8 cellular contexts compared by ENCODE assay signal in the genomic region with DNA sequence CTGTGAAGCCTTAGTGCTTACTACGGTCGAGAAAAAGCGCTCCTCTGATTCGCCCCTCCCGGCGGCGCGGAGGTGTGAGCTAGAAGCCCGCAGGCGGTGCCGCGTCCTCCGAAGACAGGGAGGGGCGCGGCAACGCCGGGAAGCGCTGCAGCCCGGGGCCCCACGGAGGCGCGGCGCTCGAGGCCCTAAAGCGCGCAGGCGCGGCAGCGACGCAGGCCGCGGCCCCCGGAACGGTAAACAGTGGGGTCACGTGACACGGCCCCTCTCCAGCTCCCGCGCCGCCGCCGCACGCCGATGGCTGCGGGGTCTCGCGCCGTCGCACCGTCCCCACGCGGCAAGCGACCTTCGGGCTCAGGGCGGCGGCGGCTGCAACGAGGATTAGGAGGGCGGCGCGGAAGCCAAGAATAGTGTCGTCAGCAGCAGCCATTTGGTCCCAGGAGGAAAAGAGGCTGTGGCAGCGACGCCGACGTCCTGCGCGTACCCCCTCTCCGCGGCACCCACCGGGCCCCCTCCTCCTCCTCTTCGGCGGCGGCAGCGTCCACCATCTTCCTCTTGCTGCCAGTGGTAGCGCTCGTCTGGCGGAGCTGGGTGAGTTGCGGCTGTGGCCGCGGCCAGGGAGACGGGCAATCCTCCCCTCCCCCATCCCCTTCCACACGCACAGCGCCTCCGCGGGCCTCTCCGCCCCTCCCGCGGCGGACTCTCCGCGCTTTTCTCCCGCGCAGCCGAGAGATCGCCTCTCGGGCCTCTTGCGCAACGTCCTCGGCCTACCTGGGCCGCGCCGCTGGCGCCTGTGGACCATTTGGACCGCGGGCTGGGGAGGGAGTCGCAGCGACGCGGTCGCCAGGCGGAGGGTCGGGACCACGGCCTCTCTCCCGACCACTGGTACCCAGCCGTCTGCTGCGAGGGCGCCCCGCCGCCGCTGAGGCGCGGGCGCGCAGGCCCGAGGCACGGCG. TPM values are rescaled to one million over a fixed set of nuclear protein-coding genes. Genes with fewer than 3 reads are reported as not detected.
DNase-seq lines count a peak whose midpoint lies in the region; ATAC-seq, FAIRE-seq and TF ChIP-seq lines count a peak whose summit lies in the region.

A gene with protein sequence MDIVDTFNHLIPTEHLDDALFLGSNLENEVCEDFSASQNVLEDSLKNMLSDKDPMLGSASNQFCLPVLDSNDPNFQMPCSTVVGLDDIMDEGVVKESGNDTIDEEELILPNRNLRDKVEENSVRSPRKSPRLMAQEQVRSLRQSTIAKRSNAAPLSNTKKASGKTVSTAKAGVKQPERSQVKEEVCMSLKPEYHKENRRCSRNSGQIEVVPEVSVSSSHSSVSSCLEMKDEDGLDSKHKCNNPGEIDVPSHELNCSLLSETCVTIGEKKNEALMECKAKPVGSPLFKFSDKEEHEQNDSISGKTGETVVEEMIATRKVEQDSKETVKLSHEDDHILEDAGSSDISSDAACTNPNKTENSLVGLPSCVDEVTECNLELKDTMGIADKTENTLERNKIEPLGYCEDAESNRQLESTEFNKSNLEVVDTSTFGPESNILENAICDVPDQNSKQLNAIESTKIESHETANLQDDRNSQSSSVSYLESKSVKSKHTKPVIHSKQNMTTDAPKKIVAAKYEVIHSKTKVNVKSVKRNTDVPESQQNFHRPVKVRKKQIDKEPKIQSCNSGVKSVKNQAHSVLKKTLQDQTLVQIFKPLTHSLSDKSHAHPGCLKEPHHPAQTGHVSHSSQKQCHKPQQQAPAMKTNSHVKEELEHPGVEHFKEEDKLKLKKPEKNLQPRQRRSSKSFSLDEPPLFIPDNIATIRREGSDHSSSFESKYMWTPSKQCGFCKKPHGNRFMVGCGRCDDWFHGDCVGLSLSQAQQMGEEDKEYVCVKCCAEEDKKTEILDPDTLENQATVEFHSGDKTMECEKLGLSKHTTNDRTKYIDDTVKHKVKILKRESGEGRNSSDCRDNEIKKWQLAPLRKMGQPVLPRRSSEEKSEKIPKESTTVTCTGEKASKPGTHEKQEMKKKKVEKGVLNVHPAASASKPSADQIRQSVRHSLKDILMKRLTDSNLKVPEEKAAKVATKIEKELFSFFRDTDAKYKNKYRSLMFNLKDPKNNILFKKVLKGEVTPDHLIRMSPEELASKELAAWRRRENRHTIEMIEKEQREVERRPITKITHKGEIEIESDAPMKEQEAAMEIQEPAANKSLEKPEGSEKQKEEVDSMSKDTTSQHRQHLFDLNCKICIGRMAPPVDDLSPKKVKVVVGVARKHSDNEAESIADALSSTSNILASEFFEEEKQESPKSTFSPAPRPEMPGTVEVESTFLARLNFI (N-terminal part only) (plus strand): TSS at position 240 of the 953 bp plus-strand sequence. CDS start 10,750 bp downstream, outside the sequence.

- DNase-seq in GM12892 (ENCODE audit: insufficient read length), result peak; percentile 81
- peak; percentile 56 for DNase-seq in NCI-H1436 treated with DMSO at 0.1 percent for 48 hours (lab: John Stamatoyannopoulos, UW)
- DNase-seq in T follicular helper cell (ENCODE audit: low read depth), result peak; percentile 87
- peak; percentile 97 for DNase-seq in adipocyte (ENCODE audit: low read depth)
- peak; percentile 95 to 97 for DNase-seq in cardiac muscle cell (ENCODE audit: low read depth in 1 of 2, low spot score in 1 of 2)
- DNase-seq in trophoblast cell, result peak; percentile 91 to 95
- DNase-seq in transverse colon, result peak; percentile 93

- H4K8ac ChIP-seq in trophoblast cell (ENCODE audit: low read depth, low read length), result peak within 1 kb of the TSS; percentile 75

- H4K12ac ChIP-seq in trophoblast cell (ENCODE audit: low read depth, low read length), result peak within 1 kb of the TSS; percentile 80

- H3K4me1 ChIP-seq in adipocyte (ENCODE audit: control insufficient read depth, insufficient read depth, low read length) (peaks cover 48% of the 10 kb centered on the region), cardiac muscle cell (ENCODE audit: low read depth) (peaks cover 33% of the 10 kb centered on the region), trophoblast cell (ENCODE audit: control insufficient read depth in 1 of 2, insufficient read depth in 2 of 2, low read length in 2 of 2) (peaks cover 0 to 3% of the 10 kb centered on the region in 2 experiments), transverse colon (peaks cover 31 to 48% (median 38%) of the 10 kb centered on the region in 4 donors)

- ATAC-seq in HG02840 (IDR thresholded peaks at IDR 0.05; ENCODE audit: low FRiP score, unreplicated experiment), result peak; percentile 90

- H3K4me2 ChIP-seq in trophoblast cell (ENCODE audit: low read length), result peak within 1 kb of the TSS; percentile 97

- peak; percentile 29 for TF ChIP-seq CTCF in cardiac muscle cell (IDR thresholded peaks at IDR 0.05; ENCODE audit: low read depth, low read length)
- peak in 1 of 5 experiments; percentile 22 for TF ChIP-seq CTCF in transverse colon (IDR thresholded peaks at IDR 0.05)

- H3K27ac ChIP-seq in cardiac muscle cell (peak within 1 kb of the TSS; percentile 94), trophoblast cell (ENCODE audit: low read depth, low read length) (peak within 1 kb of the TSS; percentile 85), transverse colon (peak within 1 kb of the TSS; percentile 93 to 100 (median 98))

- in situ Hi-C loops in transverse colon (cut with MboI; ENCODE audit: low pct_ligation_motif_present in 1 of 4, low pct_unique_long_range_greater_than_20kb in 1 of 4, low sequenced_read_pairs in 3 of 4), result no loop called here

- peak within 1 kb of the TSS; percentile 80 for H2AFZ ChIP-seq in trophoblast cell (ENCODE audit: insufficient read depth, low read length, poor library complexity)

- H2BK5ac ChIP-seq in trophoblast cell (ENCODE audit: low read depth, low read length, poor library complexity), result peak within 1 kb of the TSS; percentile 63

- peak within 1 kb of the TSS; percentile 60 for H2BK120ac ChIP-seq in trophoblast cell (ENCODE audit: insufficient read depth, low read length, poor library complexity)

- H3K79me2 ChIP-seq in trophoblast cell (ENCODE audit: control insufficient read depth, insufficient read depth, low read length, poor library complexity), result peaks cover 4% of the 10 kb centered on the region

- H2AK5ac ChIP-seq in trophoblast cell (ENCODE audit: low read length), result no peak within 1 kb of the TSS

- H3K23ac ChIP-seq in trophoblast cell (ENCODE audit: low read length), result no peak within 1 kb of the TSS

- H3K9ac ChIP-seq in adipocyte (ENCODE audit: low read length) (peak within 1 kb of the TSS; percentile 94), trophoblast cell (ENCODE audit: low read length) (peak within 1 kb of the TSS; percentile 87)

- peaks cover 10% of the 10 kb centered on the region for H3K79me1 ChIP-seq in trophoblast cell (ENCODE audit: low read length)

- TF ChIP-seq EP300 in transverse colon (IDR thresholded peaks at IDR 0.05; ENCODE audit: low read depth), result no peak

- H3K14ac ChIP-seq in trophoblast cell (ENCODE audit: low read length), result peak within 1 kb of the TSS; percentile 83

- H3K4me3 ChIP-seq in adipocyte (ENCODE audit: low read length) (peak within 1 kb of the TSS; percentile 96), cardiac muscle cell (peak within 1 kb of the TSS; percentile 91), trophoblast cell (ENCODE audit: low read depth, low read length) (peak within 1 kb of the TSS; percentile 100), transverse colon (peak within 1 kb of the TSS; percentile 49 to 97 (median 88))

- peak within 1 kb of the TSS; percentile 47 for H3K4ac ChIP-seq in trophoblast cell (ENCODE audit: low read depth, low read length)

- no CpG with 5 or more reads among the region's 127 CpGs for WGBS in trophoblast cell (ENCODE audit: extremely low coverage, insufficient coverage, insufficient read length)
- WGBS in transverse colon (ENCODE audit: low coverage in 1 of 2), 2 donors, result 1% methylated on average over 63 of the region's 127 CpGs; no CpG with 5 or more reads in 1 of the 2 donors

- intact Hi-C loops in transverse colon (cut with DNase I; ENCODE audit: low total_unique reads), result no loop called here

- H2BK12ac ChIP-seq in trophoblast cell (ENCODE audit: low read length), result peak within 1 kb of the TSS; percentile 26

- FAIRE-seq in GM12892 (lab: Jason Lieb, UNC), result peak; percentile 98

- H3K9me3 ChIP-seq in adipocyte (ENCODE audit: control insufficient read depth, low read length), result no peaks in the 10 kb centered on the region
- H3K9me3 ChIP-seq in cardiac muscle cell (ENCODE audit: low read depth), result no peaks in the 10 kb centered on the region
- H3K9me3 ChIP-seq in trophoblast cell (ENCODE audit: insufficient read depth, low read depth, low read length), result no peaks in the 10 kb centered on the region
- H3K9me3 ChIP-seq in transverse colon, result no peaks in the 10 kb centered on the region

- peak within 1 kb of the TSS; percentile 58 for H3K18ac ChIP-seq in trophoblast cell (ENCODE audit: low read length)

- H3K36me3 ChIP-seq in adipocyte (ENCODE audit: control insufficient read depth, insufficient read depth, low read length, severe bottlenecking) (no peaks in the 10 kb centered on the region), cardiac muscle cell (no peaks in the 10 kb centered on the region), trophoblast cell (ENCODE audit: control insufficient read depth in 1 of 2, insufficient read depth in 2 of 2, low read length in 2 of 2) (no peaks in the 10 kb centered on the region), transverse colon (no peaks in the 10 kb centered on the region)

- peak within 1 kb of the TSS; percentile 73 for H4K91ac ChIP-seq in trophoblast cell (ENCODE audit: low read depth, low read length)

- no peaks in the 10 kb centered on the region for H3K27me3 ChIP-seq in adipocyte (replicated peaks; ENCODE audit: control insufficient read depth, insufficient read depth, low read length)
- no peaks in the 10 kb centered on the region for H3K27me3 ChIP-seq in cardiac muscle cell
- H3K27me3 ChIP-seq in trophoblast cell (ENCODE audit: insufficient read depth, low read length), result no peaks in the 10 kb centered on the region
- H3K27me3 ChIP-seq in transverse colon, result no peaks in the 10 kb centered on the region

- TF ChIP-seq POLR2A in GM12892 (IDR thresholded peaks at IDR 0.05; ENCODE audit: low read depth, low read length) (peak; percentile 69; the same call in 1 of the 2 replicates), transverse colon (IDR thresholded peaks at IDR 0.05) (peak; percentile 62)

RNA-seq across cellular contexts. Expression of the gene that starts here (rescaled TPM):
- 23.3 TPM for polyA plus RNA-seq in GM12892 (2012; ENCODE audit: missing spikeins)
- total RNA-seq in cardiac muscle cell (28.8 and 55.8 TPM in 2 replicates), transverse colon (10 to 100 TPM; 49.4 to 94.8 (median 68.9) TPM)
- 13.1 and 27.3 TPM in 2 replicates for polyA plus RNA-seq in cardiac muscle cell
- 19.7 and 21.5 TPM in 2 replicates for polyA plus RNA-seq in trophoblast cell (2013)

Comparison
In these comparisons a context has a peak if more than half of its experiments do, and no peak if none do; other contexts are left out.
1. Peak in every context shown above with its lines: DNase-seq, ATAC-seq, H3K4me3 ChIP-seq and H3K27ac ChIP-seq.